13 cellular contexts compared by ENCODE assay signal in genomic region chr15:57085267-57085666, GRCh38.
"Had no signal": no experiment of that assay in that cellular context is flagged by ENCODE, and none has a peak within 500 bp of the region (broad histone marks: within the 10 kb centered on the region; RNA-seq: fewer than 3 reads in every experiment).

No MANE protein-coding gene starts in this region.

- H2AFZ ChIP-seq: parathyroid adenoma had no signal

- H3K4me1 ChIP-seq: parathyroid adenoma had no signal

- H3K9ac ChIP-seq: parathyroid adenoma had no signal

- H3K36me3 ChIP-seq: lower lobe of right lung, right atrium auricular region, tibial nerve had no signal

- H3K4me3 ChIP-seq: body of pancreas, lower lobe of right lung, right atrium auricular region, smooth muscle cell, tibial nerve had no signal

- H3K9me3 ChIP-seq: body of pancreas, lower lobe of right lung, right atrium auricular region, tibial nerve had no signal

- H3K27ac ChIP-seq: body of pancreas, lower lobe of right lung, parathyroid adenoma, right atrium auricular region, tibial nerve had no signal

- H3K4me2 ChIP-seq: smooth muscle cell had no signal

- H3K79me2 ChIP-seq: parathyroid adenoma had no signal

- H3K27me3 ChIP-seq: body of pancreas, right atrium auricular region, tibial nerve had no signal

- DNase-seq: activated effector memory CD4-positive, alpha-beta T cell treated with Interleukin-2 at 50 U/mL for 16 hours; activated T-cell treated with anti-CD3 and anti-CD28 coated beads, Interleukin-2, amount 50 U/mL, for 24 hours; body of pancreas; effector memory CD8-positive, alpha-beta T cell; hippocampal formation; kidney glomerular epithelial cell; lower lobe of right lung; naive B cell had no signal

- ATAC-seq: body of pancreas; effector memory CD8-positive, alpha-beta T cell; stimulated activated memory B cell treated with anti-CD40 and anti-IgM and Interleukin-4, amounts not matched to agents 10 μg/mL and 1 μg/mL and 100 μg/mL, for 72 hours had no signal
